In the genomic region with DNA sequence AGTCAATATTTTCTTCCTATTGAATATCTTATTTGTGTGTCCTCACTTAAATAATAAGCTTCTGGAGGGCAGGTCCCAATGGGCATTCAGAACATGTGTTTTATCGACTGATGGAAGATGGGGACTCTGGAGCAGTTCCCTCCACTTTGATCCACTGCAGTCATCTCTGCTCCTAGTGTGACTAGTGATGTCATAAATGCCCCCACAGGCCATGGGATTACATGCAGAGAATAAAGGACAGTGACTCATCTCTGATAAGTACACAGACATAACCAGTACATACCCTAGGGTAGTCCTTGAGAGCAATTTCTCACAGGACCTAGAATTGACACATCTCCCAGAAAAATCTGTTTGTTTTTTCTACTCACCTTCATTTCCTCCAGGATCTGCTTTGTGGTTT, we compare ENCODE assay signal across 1 cellular context.
TF ChIP-seq lines count a peak whose summit lies in the region.

No MANE protein-coding gene starts in this region.

TF ChIP-seq in HEK293, 187 proteins besides CTCF, POLR2A, EP300 and RAD21 (continued from another document and continues in another):
- TF ChIP-seq, protein P1, sequence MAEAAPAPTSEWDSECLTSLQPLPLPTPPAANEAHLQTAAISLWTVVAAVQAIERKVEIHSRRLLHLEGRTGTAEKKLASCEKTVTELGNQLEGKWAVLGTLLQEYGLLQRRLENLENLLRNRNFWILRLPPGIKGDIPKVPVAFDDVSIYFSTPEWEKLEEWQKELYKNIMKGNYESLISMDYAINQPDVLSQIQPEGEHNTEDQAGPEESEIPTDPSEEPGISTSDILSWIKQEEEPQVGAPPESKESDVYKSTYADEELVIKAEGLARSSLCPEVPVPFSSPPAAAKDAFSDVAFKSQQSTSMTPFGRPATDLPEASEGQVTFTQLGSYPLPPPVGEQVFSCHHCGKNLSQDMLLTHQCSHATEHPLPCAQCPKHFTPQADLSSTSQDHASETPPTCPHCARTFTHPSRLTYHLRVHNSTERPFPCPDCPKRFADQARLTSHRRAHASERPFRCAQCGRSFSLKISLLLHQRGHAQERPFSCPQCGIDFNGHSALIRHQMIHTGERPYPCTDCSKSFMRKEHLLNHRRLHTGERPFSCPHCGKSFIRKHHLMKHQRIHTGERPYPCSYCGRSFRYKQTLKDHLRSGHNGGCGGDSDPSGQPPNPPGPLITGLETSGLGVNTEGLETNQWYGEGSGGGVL (tag by site-specific recombination; IDR thresholded peaks at IDR 0.05): peak; percentile 58
- TF ChIP-seq, protein P2, sequence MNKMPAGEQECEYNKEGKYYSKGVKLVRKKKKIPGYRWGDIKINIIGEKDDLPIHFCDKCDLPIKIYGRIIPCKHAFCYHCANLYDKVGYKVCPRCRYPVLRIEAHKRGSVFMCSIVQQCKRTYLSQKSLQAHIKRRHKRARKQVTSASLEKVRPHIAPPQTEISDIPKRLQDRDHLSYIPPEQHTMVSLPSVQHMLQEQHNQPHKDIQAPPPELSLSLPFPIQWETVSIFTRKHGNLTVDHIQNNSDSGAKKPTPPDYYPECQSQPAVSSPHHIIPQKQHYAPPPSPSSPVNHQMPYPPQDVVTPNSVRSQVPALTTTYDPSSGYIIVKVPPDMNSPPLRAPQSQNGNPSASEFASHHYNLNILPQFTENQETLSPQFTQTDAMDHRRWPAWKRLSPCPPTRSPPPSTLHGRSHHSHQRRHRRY (tag by site-specific recombination; IDR thresholded peaks at IDR 0.05): no peak
- no peak for TF ChIP-seq KLF1 (tag by site-specific recombination; IDR thresholded peaks at IDR 0.05)
- no peak for TF ChIP-seq HOXD13 (CRISPR knock-in tag; IDR thresholded peaks at IDR 0.05; ENCODE audit: borderline replicate concordance)
- TF ChIP-seq ZSCAN30 (tag by site-specific recombination; IDR thresholded peaks at IDR 0.05): no peak
- TF ChIP-seq GLI4 (tag by site-specific recombination; IDR thresholded peaks at IDR 0.05): no peak
- TF ChIP-seq, protein P3, sequence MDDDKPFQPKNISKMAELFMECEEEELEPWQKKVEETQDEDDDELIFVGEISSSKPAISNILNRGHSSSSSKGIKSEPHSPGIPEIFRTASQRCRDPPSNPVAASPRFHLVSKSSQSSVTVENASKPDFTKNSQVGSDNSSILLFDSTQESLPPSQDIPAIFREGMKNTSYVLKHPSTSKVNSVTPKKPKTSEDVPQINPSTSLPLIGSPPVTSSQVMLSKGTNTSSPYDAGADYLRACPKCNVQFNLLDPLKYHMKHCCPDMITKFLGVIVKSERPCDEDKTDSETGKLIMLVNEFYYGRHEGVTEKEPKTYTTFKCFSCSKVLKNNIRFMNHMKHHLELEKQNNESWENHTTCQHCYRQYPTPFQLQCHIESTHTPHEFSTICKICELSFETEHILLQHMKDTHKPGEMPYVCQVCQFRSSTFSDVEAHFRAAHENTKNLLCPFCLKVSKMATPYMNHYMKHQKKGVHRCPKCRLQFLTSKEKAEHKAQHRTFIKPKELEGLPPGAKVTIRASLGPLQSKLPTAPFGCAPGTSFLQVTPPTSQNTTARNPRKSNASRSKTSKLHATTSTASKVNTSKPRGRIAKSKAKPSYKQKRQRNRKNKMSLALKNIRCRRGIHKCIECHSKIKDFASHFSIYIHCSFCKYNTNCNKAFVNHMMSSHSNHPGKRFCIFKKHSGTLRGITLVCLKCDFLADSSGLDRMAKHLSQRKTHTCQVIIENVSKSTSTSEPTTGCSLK (tag by site-specific recombination; IDR thresholded peaks at IDR 0.05): no peak
- TF ChIP-seq ZNF843 (tag by site-specific recombination; IDR thresholded peaks at IDR 0.05): no peak
- no peak for TF ChIP-seq TRIM28 (IDR thresholded peaks at IDR 0.05; ENCODE audit: borderline replicate concordance, low read length)
- TF ChIP-seq, protein P4, sequence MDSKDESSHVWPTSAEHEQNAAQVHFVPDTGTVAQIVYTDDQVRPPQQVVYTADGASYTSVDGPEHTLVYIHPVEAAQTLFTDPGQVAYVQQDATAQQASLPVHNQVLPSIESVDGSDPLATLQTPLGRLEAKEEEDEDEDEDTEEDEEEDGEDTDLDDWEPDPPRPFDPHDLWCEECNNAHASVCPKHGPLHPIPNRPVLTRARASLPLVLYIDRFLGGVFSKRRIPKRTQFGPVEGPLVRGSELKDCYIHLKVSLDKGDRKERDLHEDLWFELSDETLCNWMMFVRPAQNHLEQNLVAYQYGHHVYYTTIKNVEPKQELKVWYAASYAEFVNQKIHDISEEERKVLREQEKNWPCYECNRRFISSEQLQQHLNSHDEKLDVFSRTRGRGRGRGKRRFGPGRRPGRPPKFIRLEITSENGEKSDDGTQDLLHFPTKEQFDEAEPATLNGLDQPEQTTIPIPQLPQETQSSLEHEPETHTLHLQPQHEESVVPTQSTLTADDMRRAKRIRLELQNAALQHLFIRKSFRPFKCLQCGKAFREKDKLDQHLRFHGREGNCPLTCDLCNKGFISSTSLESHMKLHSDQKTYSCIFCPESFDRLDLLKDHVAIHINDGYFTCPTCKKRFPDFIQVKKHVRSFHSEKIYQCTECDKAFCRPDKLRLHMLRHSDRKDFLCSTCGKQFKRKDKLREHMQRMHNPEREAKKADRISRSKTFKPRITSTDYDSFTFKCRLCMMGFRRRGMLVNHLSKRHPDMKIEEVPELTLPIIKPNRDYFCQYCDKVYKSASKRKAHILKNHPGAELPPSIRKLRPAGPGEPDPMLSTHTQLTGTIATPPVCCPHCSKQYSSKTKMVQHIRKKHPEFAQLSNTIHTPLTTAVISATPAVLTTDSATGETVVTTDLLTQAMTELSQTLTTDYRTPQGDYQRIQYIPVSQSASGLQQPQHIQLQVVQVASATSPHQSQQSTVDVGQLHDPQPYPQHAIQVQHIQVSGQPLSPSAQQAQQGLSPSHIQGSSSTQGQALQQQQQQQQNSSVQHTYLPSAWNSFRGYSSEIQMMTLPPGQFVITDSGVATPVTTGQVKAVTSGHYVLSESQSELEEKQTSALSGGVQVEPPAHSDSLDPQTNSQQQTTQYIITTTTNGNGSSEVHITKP (tag by site-specific recombination; IDR thresholded peaks at IDR 0.05): no peak
- no peak for TF ChIP-seq KLF10 (tag by site-specific recombination; IDR thresholded peaks at IDR 0.05)
- no peak for TF ChIP-seq ZNF121 (tag by site-specific recombination; IDR thresholded peaks at IDR 0.05)
- no peak for TF ChIP-seq ZNF664 (tag by site-specific recombination; IDR thresholded peaks at IDR 0.05)
- TF ChIP-seq ZNF830 (tag by site-specific recombination; IDR thresholded peaks at IDR 0.05; ENCODE audit: low read depth): no peak
- TF ChIP-seq ZSCAN23 (tag by site-specific recombination; IDR thresholded peaks at IDR 0.05): no peak
- TF ChIP-seq ZNF423 (tag by site-specific recombination; IDR thresholded peaks at IDR 0.05): no peak
- no peak for TF ChIP-seq ZNF747 (tag by site-specific recombination; IDR thresholded peaks at IDR 0.05)
- no peak for TF ChIP-seq ZNF707 (tag by site-specific recombination; IDR thresholded peaks at IDR 0.05)
- TF ChIP-seq, protein P5, sequence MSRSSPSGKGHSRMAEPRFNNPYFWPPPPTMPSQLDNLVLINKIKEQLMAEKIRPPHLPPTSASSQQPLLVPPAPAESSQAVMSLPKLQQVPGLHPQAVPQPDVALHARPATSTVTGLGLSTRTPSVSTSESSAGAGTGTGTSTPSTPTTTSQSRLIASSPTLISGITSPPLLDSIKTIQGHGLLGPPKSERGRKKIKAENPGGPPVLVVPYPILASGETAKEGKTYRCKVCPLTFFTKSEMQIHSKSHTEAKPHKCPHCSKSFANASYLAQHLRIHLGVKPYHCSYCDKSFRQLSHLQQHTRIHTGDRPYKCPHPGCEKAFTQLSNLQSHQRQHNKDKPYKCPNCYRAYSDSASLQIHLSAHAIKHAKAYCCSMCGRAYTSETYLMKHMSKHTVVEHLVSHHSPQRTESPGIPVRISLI (tag by site-specific recombination; IDR thresholded peaks at IDR 0.05): no peak
- no peak for TF ChIP-seq ZNF416 (tag by site-specific recombination; IDR thresholded peaks at IDR 0.05)
- no peak for TF ChIP-seq ZNF768 (tag by site-specific recombination; IDR thresholded peaks at IDR 0.05)
- TF ChIP-seq ZNF335 (tag by site-specific recombination; conservative IDR thresholded peaks at IDR 0.05): no peak
- TF ChIP-seq ZNF544 (tag by site-specific recombination; IDR thresholded peaks at IDR 0.05): no peak
- TF ChIP-seq ZNF223 (tag by site-specific recombination; IDR thresholded peaks at IDR 0.05): no peak
- TF ChIP-seq SETDB1 (IDR thresholded peaks at IDR 0.05; ENCODE audit: insufficient read length, low read length): no peak
- TF ChIP-seq ZBTB21 (tag by site-specific recombination; IDR thresholded peaks at IDR 0.05): peak; percentile 87
- no peak for TF ChIP-seq ZNF26 (tag by site-specific recombination; IDR thresholded peaks at IDR 0.05)
- TF ChIP-seq ZNF580 (tag by site-specific recombination; IDR thresholded peaks at IDR 0.05): no peak
- TF ChIP-seq, protein P6, sequence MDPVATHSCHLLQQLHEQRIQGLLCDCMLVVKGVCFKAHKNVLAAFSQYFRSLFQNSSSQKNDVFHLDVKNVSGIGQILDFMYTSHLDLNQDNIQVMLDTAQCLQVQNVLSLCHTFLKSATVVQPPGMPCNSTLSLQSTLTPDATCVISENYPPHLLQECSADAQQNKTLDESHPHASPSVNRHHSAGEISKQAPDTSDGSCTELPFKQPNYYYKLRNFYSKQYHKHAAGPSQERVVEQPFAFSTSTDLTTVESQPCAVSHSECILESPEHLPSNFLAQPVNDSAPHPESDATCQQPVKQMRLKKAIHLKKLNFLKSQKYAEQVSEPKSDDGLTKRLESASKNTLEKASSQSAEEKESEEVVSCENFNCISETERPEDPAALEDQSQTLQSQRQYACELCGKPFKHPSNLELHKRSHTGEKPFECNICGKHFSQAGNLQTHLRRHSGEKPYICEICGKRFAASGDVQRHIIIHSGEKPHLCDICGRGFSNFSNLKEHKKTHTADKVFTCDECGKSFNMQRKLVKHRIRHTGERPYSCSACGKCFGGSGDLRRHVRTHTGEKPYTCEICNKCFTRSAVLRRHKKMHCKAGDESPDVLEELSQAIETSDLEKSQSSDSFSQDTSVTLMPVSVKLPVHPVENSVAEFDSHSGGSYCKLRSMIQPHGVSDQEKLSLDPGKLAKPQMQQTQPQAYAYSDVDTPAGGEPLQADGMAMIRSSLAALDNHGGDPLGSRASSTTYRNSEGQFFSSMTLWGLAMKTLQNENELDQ (tag by site-specific recombination; IDR thresholded peaks at IDR 0.05; ENCODE audit: low read depth): no peak
- TF ChIP-seq ZNF677 (tag by site-specific recombination; IDR thresholded peaks at IDR 0.05): no peak
- TF ChIP-seq, protein P7, sequence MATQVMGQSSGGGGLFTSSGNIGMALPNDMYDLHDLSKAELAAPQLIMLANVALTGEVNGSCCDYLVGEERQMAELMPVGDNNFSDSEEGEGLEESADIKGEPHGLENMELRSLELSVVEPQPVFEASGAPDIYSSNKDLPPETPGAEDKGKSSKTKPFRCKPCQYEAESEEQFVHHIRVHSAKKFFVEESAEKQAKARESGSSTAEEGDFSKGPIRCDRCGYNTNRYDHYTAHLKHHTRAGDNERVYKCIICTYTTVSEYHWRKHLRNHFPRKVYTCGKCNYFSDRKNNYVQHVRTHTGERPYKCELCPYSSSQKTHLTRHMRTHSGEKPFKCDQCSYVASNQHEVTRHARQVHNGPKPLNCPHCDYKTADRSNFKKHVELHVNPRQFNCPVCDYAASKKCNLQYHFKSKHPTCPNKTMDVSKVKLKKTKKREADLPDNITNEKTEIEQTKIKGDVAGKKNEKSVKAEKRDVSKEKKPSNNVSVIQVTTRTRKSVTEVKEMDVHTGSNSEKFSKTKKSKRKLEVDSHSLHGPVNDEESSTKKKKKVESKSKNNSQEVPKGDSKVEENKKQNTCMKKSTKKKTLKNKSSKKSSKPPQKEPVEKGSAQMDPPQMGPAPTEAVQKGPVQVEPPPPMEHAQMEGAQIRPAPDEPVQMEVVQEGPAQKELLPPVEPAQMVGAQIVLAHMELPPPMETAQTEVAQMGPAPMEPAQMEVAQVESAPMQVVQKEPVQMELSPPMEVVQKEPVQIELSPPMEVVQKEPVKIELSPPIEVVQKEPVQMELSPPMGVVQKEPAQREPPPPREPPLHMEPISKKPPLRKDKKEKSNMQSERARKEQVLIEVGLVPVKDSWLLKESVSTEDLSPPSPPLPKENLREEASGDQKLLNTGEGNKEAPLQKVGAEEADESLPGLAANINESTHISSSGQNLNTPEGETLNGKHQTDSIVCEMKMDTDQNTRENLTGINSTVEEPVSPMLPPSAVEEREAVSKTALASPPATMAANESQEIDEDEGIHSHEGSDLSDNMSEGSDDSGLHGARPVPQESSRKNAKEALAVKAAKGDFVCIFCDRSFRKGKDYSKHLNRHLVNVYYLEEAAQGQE (tag by site-specific recombination; IDR thresholded peaks at IDR 0.05): no peak
- TF ChIP-seq GLIS2 (tag by site-specific recombination; IDR thresholded peaks at IDR 0.05): no peak
- TF ChIP-seq, protein P8, sequence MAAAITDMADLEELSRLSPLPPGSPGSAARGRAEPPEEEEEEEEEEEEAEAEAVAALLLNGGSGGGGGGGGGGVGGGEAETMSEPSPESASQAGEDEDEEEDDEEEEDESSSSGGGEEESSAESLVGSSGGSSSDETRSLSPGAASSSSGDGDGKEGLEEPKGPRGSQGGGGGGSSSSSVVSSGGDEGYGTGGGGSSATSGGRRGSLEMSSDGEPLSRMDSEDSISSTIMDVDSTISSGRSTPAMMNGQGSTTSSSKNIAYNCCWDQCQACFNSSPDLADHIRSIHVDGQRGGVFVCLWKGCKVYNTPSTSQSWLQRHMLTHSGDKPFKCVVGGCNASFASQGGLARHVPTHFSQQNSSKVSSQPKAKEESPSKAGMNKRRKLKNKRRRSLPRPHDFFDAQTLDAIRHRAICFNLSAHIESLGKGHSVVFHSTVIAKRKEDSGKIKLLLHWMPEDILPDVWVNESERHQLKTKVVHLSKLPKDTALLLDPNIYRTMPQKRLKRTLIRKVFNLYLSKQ (tag by site-specific recombination; IDR thresholded peaks at IDR 0.05; ENCODE audit: borderline replicate concordance): no peak
- 0 out of 2 replicates have a peak, but pooled peaks have one; percentile 32 for TF ChIP-seq ZNF639 (tag by site-specific recombination; IDR thresholded peaks at IDR 0.05)
- TF ChIP-seq KLF9 (tag by site-specific recombination; IDR thresholded peaks at IDR 0.05; ENCODE audit: low read depth): no peak
